9 cellular contexts compared by ENCODE assay signal in the genomic region with DNA sequence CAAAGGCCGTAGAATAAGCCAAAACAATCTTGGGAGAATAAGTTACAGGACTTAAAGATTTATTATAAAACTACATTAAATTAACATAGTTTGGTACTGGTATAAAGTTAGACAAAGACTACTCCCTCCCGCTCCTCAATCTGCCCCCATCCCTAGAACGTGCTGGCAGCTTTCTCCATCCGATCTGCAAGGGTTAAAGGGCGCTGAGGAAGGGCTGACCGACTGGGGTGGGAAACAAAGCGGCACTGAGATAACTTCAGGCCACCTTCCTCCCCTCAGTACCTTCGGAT. TPM values are rescaled to one million over a fixed set of nuclear protein-coding genes. Genes with fewer than 3 reads are reported as not detected.
DNase-seq lines count a peak whose midpoint lies in the region; ATAC-seq and TF ChIP-seq lines count a peak whose summit lies in the region.
"Had no signal": no experiment of that assay in that cellular context is flagged by ENCODE, and none has a peak within 500 bp of the region (broad histone marks: within the 10 kb centered on the region; RNA-seq: fewer than 3 reads in every experiment).

No MANE protein-coding gene starts in this region.

- CTCF ChIA-PET in CD4-positive, alpha-beta memory T cell (lab: Charles Lee; ENCODE audit: partially characterized antibody) = interaction anchor here (2.0 to 3.6 kb wide), 4 partner anchors 13 to 201 kb away, joined by 6 to 54 read pairs (median 20); partner anchors contain the start of gene VPS36

- 0% methylated on average over 4 to 7 of the region's 8 CpGs for WGBS in endodermal cell (ENCODE audit: insufficient coverage in 1 of 2, insufficient read length in 1 of 2), 2 experiments

- no peaks in the 10 kb centered on the region for H3K27me3 ChIP-seq in CD4-positive, alpha-beta memory T cell (ENCODE audit: insufficient read depth, low read length)
- H3K27me3 ChIP-seq in MG63 = no peaks in the 10 kb centered on the region
- no peaks in the 10 kb centered on the region for H3K27me3 ChIP-seq in endodermal cell (ENCODE audit: control insufficient read depth, insufficient read depth, low read length, poor library complexity, severe bottlenecking)
- H3K27me3 ChIP-seq in neutrophil = no peaks in the 10 kb centered on the region

- peak overlapping the region; percentile 96 for H3K27ac ChIP-seq in CD4-positive, alpha-beta memory T cell (ENCODE audit: low read depth, low read length)
- H3K27ac ChIP-seq in endodermal cell (ENCODE audit: low read depth, low read length) = peak overlapping the region; percentile 100
- H3K27ac ChIP-seq in neutrophil = peak overlapping the region; percentile 74

- no peak overlapping the region for H3K27ac Mint-ChIP-seq in CD4-positive, alpha-beta memory T cell
- no peak overlapping the region for H3K27ac Mint-ChIP-seq in endodermal cell
- H3K27ac Mint-ChIP-seq in activated T-helper 1 cell treated with anti-CD3 and anti-CD28 coated beads, Interleukin-12 subunit alpha, Interleukin-12 subunit beta, Interleukin-2, Interleukin-4 antibody, amounts not matched to agents 30 ng/mL and 10 ng/mL and 1 ng/mL, durations not matched to agents 14 hours and 24 hours and 36 hours = no peak overlapping the region

- peak overlapping the region; percentile 61 to 94 for H3K4me3 ChIP-seq in CD4-positive, alpha-beta memory T cell (ENCODE audit: low read length in 2 of 2)
- H3K4me3 ChIP-seq in MG63 (peak overlapping the region; percentile 70), endodermal cell (ENCODE audit: low read length) (peak overlapping the region; percentile 100), neutrophil (ENCODE audit: low read depth in 1 of 2, low read length in 1 of 2) (peak overlapping the region; percentile 77 to 78)

- TF ChIP-seq CTCF in endodermal cell (conservative IDR thresholded peaks at IDR 0.05) = no peak
- no peak for TF ChIP-seq CTCF in neutrophil (IDR thresholded peaks at IDR 0.05)

- H3K27me3 Mint-ChIP-seq in CD4-positive, alpha-beta memory T cell = no peaks in the 10 kb centered on the region
- H3K27me3 Mint-ChIP-seq in endodermal cell (ENCODE audit: insufficient read depth) = no peaks in the 10 kb centered on the region
- no peaks in the 10 kb centered on the region for H3K27me3 Mint-ChIP-seq in activated T-helper 1 cell treated with anti-CD3 and anti-CD28 coated beads, Interleukin-12 subunit alpha, Interleukin-12 subunit beta, Interleukin-2, Interleukin-4 antibody, amounts not matched to agents 30 ng/mL and 10 ng/mL and 1 ng/mL, durations not matched to agents 14 hours and 24 hours and 36 hours (ENCODE audit: insufficient read depth)
- H3K27me3 Mint-ChIP-seq: naive thymus-derived CD8-positive, alpha-beta T cell had no signal

- ATAC-seq in GM21529 (IDR thresholded peaks at IDR 0.05; ENCODE audit: unreplicated experiment) = peak; percentile 6

- H3K9me3 Mint-ChIP-seq in CD4-positive, alpha-beta memory T cell = peaks cover 0 to 2% (median 0%) of the 10 kb centered on the region in 8 donors
- H3K9me3 Mint-ChIP-seq in endodermal cell = no peaks in the 10 kb centered on the region
- H3K9me3 Mint-ChIP-seq in activated T-helper 1 cell treated with anti-CD3 and anti-CD28 coated beads, Interleukin-12 subunit alpha, Interleukin-12 subunit beta, Interleukin-2, Interleukin-4 antibody, amounts not matched to agents 30 ng/mL and 10 ng/mL and 1 ng/mL, durations not matched to agents 14 hours and 24 hours and 36 hours = no peaks in the 10 kb centered on the region
- H3K9me3 Mint-ChIP-seq: naive thymus-derived CD8-positive, alpha-beta T cell had no signal

- H3K4me3 Mint-ChIP-seq in CD4-positive, alpha-beta memory T cell = no peak overlapping the region
- no peak overlapping the region for H3K4me3 Mint-ChIP-seq in endodermal cell
- no peak overlapping the region for H3K4me3 Mint-ChIP-seq in activated T-helper 1 cell treated with anti-CD3 and anti-CD28 coated beads, Interleukin-12 subunit alpha, Interleukin-12 subunit beta, Interleukin-2, Interleukin-4 antibody, amounts not matched to agents 30 ng/mL and 10 ng/mL and 1 ng/mL, durations not matched to agents 14 hours and 24 hours and 36 hours

- H3K4me1 ChIP-seq in CD4-positive, alpha-beta memory T cell (ENCODE audit: insufficient read depth, low read length) = peaks cover 46% of the 10 kb centered on the region
- H3K4me1 ChIP-seq in endodermal cell (ENCODE audit: control insufficient read depth, insufficient read depth, low read length) (no peaks in the 10 kb centered on the region), neutrophil (ENCODE audit: control insufficient read depth in 1 of 2, insufficient read depth in 1 of 2, low read depth in 1 of 2, low read length in 1 of 2) (peaks cover 21 to 22% of the 10 kb centered on the region in 2 experiments)

- H3K9ac ChIP-seq in endodermal cell (ENCODE audit: extremely low read depth, low read length, poor library complexity, severe bottlenecking) = peak overlapping the region; percentile 92

- H3K36me3 Mint-ChIP-seq in CD4-positive, alpha-beta memory T cell = peaks cover 8 to 9% of the 10 kb centered on the region in 2 donors
- H3K36me3 Mint-ChIP-seq in endodermal cell (ENCODE audit: low read depth) = peaks cover 31% of the 10 kb centered on the region
- H3K36me3 Mint-ChIP-seq in activated T-helper 1 cell treated with anti-CD3 and anti-CD28 coated beads, Interleukin-12 subunit alpha, Interleukin-12 subunit beta, Interleukin-2, Interleukin-4 antibody, amounts not matched to agents 30 ng/mL and 10 ng/mL and 1 ng/mL, durations not matched to agents 14 hours and 24 hours and 36 hours (ENCODE audit: low read depth) = peaks cover 16% of the 10 kb centered on the region

- H3K4me1 Mint-ChIP-seq in CD4-positive, alpha-beta memory T cell = peaks cover 8 to 16% (median 13%) of the 10 kb centered on the region in 4 donors
- H3K4me1 Mint-ChIP-seq in endodermal cell = peaks cover 12% of the 10 kb centered on the region
- peaks cover 15% of the 10 kb centered on the region for H3K4me1 Mint-ChIP-seq in activated T-helper 1 cell treated with anti-CD3 and anti-CD28 coated beads, Interleukin-12 subunit alpha, Interleukin-12 subunit beta, Interleukin-2, Interleukin-4 antibody, amounts not matched to agents 30 ng/mL and 10 ng/mL and 1 ng/mL, durations not matched to agents 14 hours and 24 hours and 36 hours (ENCODE audit: low read depth)

- POLR2A ChIA-PET in CD4-positive, alpha-beta memory T cell (lab: Charles Lee; ENCODE audit: partially characterized antibody) = interaction anchor here (0.7 to 3.8 kb wide), 13 partner anchors 10 to 639 kb away, joined by 3 to 158 read pairs (median 7); partner anchors contain the start of genes ALG11, HNRNPA1L2 and VPS36

- no peak for DNase-seq in CD4-positive, alpha-beta memory T cell
- DNase-seq in MG63 (no peak), endodermal cell (no peak), NCI-H226 (no peak), DMS53 (lab: John Stamatoyannopoulos, UW) (no peak)
- no peak for DNase-seq in activated T-helper 1 cell treated with anti-CD3 and anti-CD28 coated beads, Interleukin-12 subunit alpha, Interleukin-12 subunit beta, Interleukin-2, Interleukin-4 antibody, amounts not matched to agents 30 ng/mL and 10 ng/mL and 1 ng/mL, durations not matched to agents 14 hours and 24 hours and 36 hours (ENCODE audit: low spot score)

- H3K9me3 ChIP-seq in CD4-positive, alpha-beta memory T cell (ENCODE audit: control insufficient read depth in 1 of 2, low read length in 2 of 2) = no peaks in the 10 kb centered on the region
- no peaks in the 10 kb centered on the region for H3K9me3 ChIP-seq in MG63
- H3K9me3 ChIP-seq in endodermal cell (ENCODE audit: control insufficient read depth, low read length) = no peaks in the 10 kb centered on the region
- no peaks in the 10 kb centered on the region for H3K9me3 ChIP-seq in neutrophil

- no peaks in the 10 kb centered on the region for H3K36me3 ChIP-seq in CD4-positive, alpha-beta memory T cell (ENCODE audit: insufficient read depth, low read length)
- H3K36me3 ChIP-seq in MG63 = peaks cover 14% of the 10 kb centered on the region
- H3K36me3 ChIP-seq in endodermal cell (ENCODE audit: control insufficient read depth, insufficient read depth, low read length) = peaks cover 25% of the 10 kb centered on the region
- H3K36me3 ChIP-seq in neutrophil = no peaks in the 10 kb centered on the region

- intact Hi-C loops in CD4-positive, alpha-beta memory T cell (cut with micrococcal nuclease) = loop anchor here (1.0 to 2.0 kb wide), 7 partner anchors 35 to 1199 kb away; partner anchors contain the start of genes ALG11, CKAP2, DHRS12 and INTS6
- intact Hi-C loops in activated T-helper 1 cell treated with anti-CD3 and anti-CD28 coated beads, Interleukin-12 subunit alpha, Interleukin-12 subunit beta, Interleukin-2, Interleukin-4 antibody, amounts not matched to agents 30 ng/mL and 10 ng/mL and 1 ng/mL, durations not matched to agents 14 hours and 24 hours and 36 hours (cut with micrococcal nuclease) = loop anchor here (1.0 to 5.0 kb wide), 10 partner anchors 13 to 1199 kb away; partner anchors contain the start of genes ALG11, CKAP2, INTS6 and VPS36

RNA-seq across cellular contexts. Expression of gene SUGT1, which starts 0.8 kb away (rescaled TPM):
- total RNA-seq in CD4-positive, alpha-beta memory T cell = 10 to 100 TPM; 40.4 to 42.5 TPM
- polyA plus RNA-seq in CD4-positive, alpha-beta memory T cell = 10 to 100 TPM; 47.6 to 51.0 TPM
- 34.3 and 73.2 TPM in 2 replicates for total RNA-seq in MG63 (2014; rRNA removed; shearing (Covaris generic); ENCODE audit: low replicate concordance)
- total RNA-seq in endodermal cell = 10 to 100 TPM; 73.3 to 85.8 TPM
- 61.4 TPM for polyA plus RNA-seq in endodermal cell (2013, experiment 1 of 2)
- 56.8 TPM for polyA plus RNA-seq in endodermal cell (2013, experiment 2 of 2)
- 63.3 and 66.1 TPM in 2 replicates for total RNA-seq in activated T-helper 1 cell treated with anti-CD3 and anti-CD28 coated beads, Interleukin-12 subunit alpha, Interleukin-12 subunit beta, Interleukin-2, Interleukin-4 antibody, amounts not matched to agents 30 ng/mL and 10 ng/mL and 1 ng/mL, durations not matched to agents 14 hours and 24 hours and 36 hours

RNA-seq across cellular contexts. Expression of gene HNRNPA1L2, which starts 9.6 kb away (rescaled TPM):
- total RNA-seq in CD4-positive, alpha-beta memory T cell = 10 to 100 TPM; 19.5 to 19.8 TPM
- polyA plus RNA-seq in CD4-positive, alpha-beta memory T cell = 10 to 100 TPM in 1 of 2 donors, 1 to 10 TPM in 1; 3.8 to 10.0 TPM
- 0.33 TPM in 1 of 2 replicates, not detected in the other for total RNA-seq in MG63 (2014; rRNA removed; shearing (Covaris generic); ENCODE audit: low replicate concordance)
- 1 to 10 TPM; 8.0 to 9.3 TPM for total RNA-seq in endodermal cell
- polyA plus RNA-seq in endodermal cell (2013, experiment 1 of 2) = 14.0 TPM
- polyA plus RNA-seq in endodermal cell (2013, experiment 2 of 2) = 11.4 TPM
- 8.8 and 9.6 TPM in 2 replicates for total RNA-seq in activated T-helper 1 cell treated with anti-CD3 and anti-CD28 coated beads, Interleukin-12 subunit alpha, Interleukin-12 subunit beta, Interleukin-2, Interleukin-4 antibody, amounts not matched to agents 30 ng/mL and 10 ng/mL and 1 ng/mL, durations not matched to agents 14 hours and 24 hours and 36 hours
